ENCODE assay signal across 11 cellular contexts in the genomic region with DNA sequence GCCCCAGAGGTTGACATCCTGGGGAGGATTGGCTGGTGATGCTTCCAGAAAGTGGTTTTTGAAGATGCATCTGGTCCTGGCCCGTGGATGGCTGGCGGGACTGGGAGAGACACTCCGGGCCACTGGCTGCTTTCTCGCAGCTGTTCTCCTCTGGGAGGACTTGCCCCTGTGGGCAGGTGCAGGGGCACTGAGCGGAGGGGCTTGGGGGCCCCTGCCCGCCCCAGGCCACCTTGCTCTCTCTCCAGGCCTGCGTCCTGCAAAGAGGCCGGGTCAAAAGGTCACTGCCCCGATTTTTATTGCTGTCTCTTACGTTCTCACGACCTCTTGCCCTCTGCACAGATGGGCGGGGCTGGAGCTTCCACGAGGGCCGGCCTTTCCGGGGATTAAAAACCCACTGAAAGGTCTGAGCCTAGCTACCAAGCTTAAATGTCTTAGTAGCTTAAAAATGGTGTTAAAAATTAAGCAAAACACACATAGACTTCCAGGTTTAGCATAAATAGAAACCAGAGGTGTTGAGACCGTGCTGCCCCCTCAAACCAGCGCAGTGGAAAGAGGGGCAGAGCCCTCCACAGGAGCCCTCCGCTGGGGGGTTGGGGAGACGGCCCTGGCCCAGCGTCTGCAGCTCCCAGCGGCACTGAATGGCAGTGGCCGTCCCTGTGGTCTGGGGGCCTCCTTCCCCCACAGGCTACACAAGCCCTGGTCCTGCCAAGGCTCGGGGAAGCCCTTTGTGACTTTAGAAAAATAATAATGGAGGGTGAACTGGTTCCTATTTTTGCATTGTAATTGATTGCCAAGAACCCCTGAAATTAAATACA. TPM values are rescaled to one million over a fixed set of nuclear protein-coding genes. Genes with fewer than 3 reads are reported as not detected.
DNase-seq lines count a peak whose midpoint lies in the region; ATAC-seq and TF ChIP-seq lines count a peak whose summit lies in the region.
"Had no signal": no experiment of that assay in that cellular context is flagged by ENCODE, and none has a peak within 500 bp of the region (broad histone marks: within the 10 kb centered on the region; RNA-seq: fewer than 3 reads in every experiment).

No MANE protein-coding gene starts in this region.

- H3K36me3 Mint-ChIP-seq in nephron progenitor cell (ENCODE audit: low read depth) = peaks cover 6% of the 10 kb centered on the region

- H3K27me3 ChIP-seq in cardiac muscle cell (no peaks in the 10 kb centered on the region), upper lobe of right lung (no peaks in the 10 kb centered on the region)

- H3K9me3 Mint-ChIP-seq in nephron progenitor cell = no peaks in the 10 kb centered on the region

- peak overlapping the region; percentile 75 for H3K4me3 Mint-ChIP-seq in nephron progenitor cell

- H3K4me1 ChIP-seq in cardiac muscle cell (ENCODE audit: low read depth) = peaks cover 48% of the 10 kb centered on the region
- peaks cover 88% of the 10 kb centered on the region for H3K4me1 ChIP-seq in upper lobe of right lung

- no peak for ATAC-seq in upper lobe of right lung

- H3K27me3 Mint-ChIP-seq in nephron progenitor cell (ENCODE audit: low read depth, poor library complexity) = no peaks in the 10 kb centered on the region

- DNase-seq in cardiac muscle cell (ENCODE audit: low read depth in 1 of 2, low spot score in 1 of 2) = no peak
- DNase-seq in cardiac septum (ENCODE audit: low spot score) = no peak
- DNase-seq in fibroblast of villous mesenchyme (ENCODE audit: low read depth) = peak; percentile 87
- peak; percentile 85 for DNase-seq in nephron progenitor cell
- peak; percentile 67 for DNase-seq in upper lobe of right lung
- DNase-seq in NCI-H1930 (lab: John Stamatoyannopoulos, UW) = no peak
- DNase-seq in GF-D8 (lab: John Stamatoyannopoulos, UW) = no peak
- DNase-seq in T-helper 1 cell = no peak
- DNase-seq: DMS153, NCI-H1436 treated with DMSO at 0.1 percent for 48 hours, NCI-H748 treated with DMSO at 0.1 percent for 48 hours had no signal

- H3K36me3 ChIP-seq in cardiac muscle cell (no peaks in the 10 kb centered on the region), upper lobe of right lung (no peaks in the 10 kb centered on the region)

- intact Hi-C loops in cardiac septum (cut with DNase I) (no loop called here), upper lobe of right lung (cut with DNase I) (no loop called here)

- H3K4me3 ChIP-seq in cardiac muscle cell = no peak overlapping the region
- no peak overlapping the region for H3K4me3 ChIP-seq in fibroblast of villous mesenchyme (ENCODE audit: low read depth, low read length)
- no peak overlapping the region for H3K4me3 ChIP-seq in upper lobe of right lung

- peaks cover 88% of the 10 kb centered on the region for H3K4me1 Mint-ChIP-seq in nephron progenitor cell

- no peaks in the 10 kb centered on the region for H3K9me3 ChIP-seq in cardiac muscle cell (ENCODE audit: low read depth)
- H3K9me3 ChIP-seq in upper lobe of right lung = no peaks in the 10 kb centered on the region

- peak overlapping the region; percentile 100 for H3K27ac Mint-ChIP-seq in nephron progenitor cell

- H3K27ac ChIP-seq in cardiac muscle cell = peak overlapping the region; percentile 76
- no peak overlapping the region for H3K27ac ChIP-seq in upper lobe of right lung

- no peak for TF ChIP-seq CTCF in cardiac muscle cell (IDR thresholded peaks at IDR 0.05; ENCODE audit: low read depth, low read length)
- no peak for TF ChIP-seq CTCF in fibroblast of villous mesenchyme (IDR thresholded peaks at IDR 0.05; ENCODE audit: insufficient read depth, low read depth, low read length)
- TF ChIP-seq CTCF in nephron progenitor cell (IDR thresholded peaks at IDR 0.05) = no peak
- TF ChIP-seq CTCF in upper lobe of right lung (IDR thresholded peaks at IDR 0.05) = no peak

RNA-seq across cellular contexts. Expression of gene SKI, which starts 43.9 kb away (rescaled TPM):
- total RNA-seq in cardiac muscle cell (25.2 and 31.9 TPM in 2 replicates), cardiac septum (39.9 TPM), fibroblast of villous mesenchyme (26.8 and 32.9 TPM in 2 replicates), upper lobe of right lung (89.6 TPM)
- polyA plus RNA-seq in cardiac muscle cell = 2.7 and 5.2 TPM in 2 replicates

Comparison
In these comparisons a context has a peak if more than half of its experiments do, and no peak if none do; other contexts are left out.
1. DNase-seq: peak in fibroblast of villous mesenchyme (single experiment), nephron progenitor cell (single experiment) and upper lobe of right lung (single experiment); none in cardiac muscle cell (0 of 2), cardiac septum (single experiment), NCI-H1930 (0 of 2), GF-D8 (single experiment) and T-helper 1 cell (0 of 5).